Comparison of ENCODE assay signal across 33 cellular contexts in the genomic region with DNA sequence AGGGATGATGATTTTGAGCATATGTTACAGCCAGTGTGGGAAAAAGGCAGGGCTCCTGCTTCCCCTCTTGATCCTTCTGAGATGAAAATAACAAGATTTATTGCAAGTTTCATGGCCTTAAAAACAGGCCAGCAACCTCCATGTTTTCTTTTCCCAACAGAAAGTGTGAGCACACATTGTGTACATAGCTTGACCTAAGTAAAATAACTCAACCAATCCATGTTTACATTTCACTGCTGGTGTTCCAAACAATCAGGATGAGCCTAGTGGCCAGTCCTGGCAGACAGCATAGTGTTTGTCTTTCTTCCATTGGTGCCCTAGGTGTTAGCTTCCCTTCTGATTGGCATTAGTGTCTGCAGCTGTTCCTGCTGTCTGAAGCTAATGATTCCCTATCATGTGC.
DNase-seq lines count a peak whose midpoint lies in the region; ATAC-seq, FAIRE-seq and TF ChIP-seq lines count a peak whose summit lies in the region.
"Had no signal": no experiment of that assay in that cellular context is flagged by ENCODE, and none has a peak within 500 bp of the region (broad histone marks: within the 10 kb centered on the region; RNA-seq: fewer than 3 reads in every experiment).

No MANE protein-coding gene starts in this region.

- FAIRE-seq in H54 (lab: Jason Lieb, UNC): no peak
- FAIRE-seq: frontal cortex had no signal

- ATAC-seq in left colon: peak; percentile 53
- ATAC-seq: activated T-cell treated with anti-CD3 and anti-CD28 coated beads, Interleukin-2, amount 50 U/mL, for 72 hours; effector memory CD8-positive, alpha-beta T cell; left lobe of liver; WTC11 had no signal

- intact Hi-C loops in left colon (cut with DNase I, micrococcal nuclease): no loop called here

- DNase-seq in NCI-H1417 (lab: John Stamatoyannopoulos, UW) (peak in 2 of 3 experiments; percentile 21 to 66), NCI-H1417 treated with DMSO at 0.1 percent for 48 hours (lab: John Stamatoyannopoulos, UW) (no peak), SHP77 treated with DMSO at 0.1 percent for 48 hours (lab: John Stamatoyannopoulos, UW) (peak; percentile 33), left colon (no peak), skeletal muscle cell (ENCODE audit: low read depth) (peak; percentile 45), anterior cingulate cortex (lab: John Stamatoyannopoulos, UW) (no peak), H54 (ENCODE audit: insufficient read length, low spot score) (no peak)
- DNase-seq in activated effector memory CD4-positive, alpha-beta T cell treated with Interleukin-2 at 50 U/mL for 16 hours: no peak
- DNase-seq: 8988T; activated CD4-positive, alpha-beta T cell treated with anti-CD3 and anti-CD28 coated beads, Interleukin-2, amount 50 U/mL, for 1 hour; activated T-cell treated with anti-CD3 and anti-CD28 coated beads, Interleukin-2, amount 50 U/mL, for 72 hours; amygdala; CD4-positive, alpha-beta T cell; DMS 273 treated with DMSO at 0.1 percent for 48 hours; effector memory CD8-positive, alpha-beta T cell; immature natural killer cell; KBM-7; MM.1S; naive B cell; NCI-H1436; NCI-H446 treated with DMSO at 0.1 percent for 48 hours; nucleus accumbens; Peyer's patch; stimulated activated CD4-positive, alpha-beta T cell treated with anti-CD3 and anti-CD28 coated beads, Interleukin-2, amount 100 ng/mL, for 24 hours; stomach; thyroid gland had no signal

- H3K4me3 ChIP-seq in skeletal muscle cell (ENCODE audit: low read depth, low read length): no peak overlapping the region
- H3K4me3 ChIP-seq: coronary artery, hepatocyte, Peyer's patch, smooth muscle cell, stomach, thyroid gland, vagina had no signal

- no peak for TF ChIP-seq POLR2A in H54 (IDR thresholded peaks at IDR 0.05; ENCODE audit: low read depth, low read length)

Comparison
In these comparisons a context has a peak if more than half of its experiments do, and no peak if none do; other contexts are left out.
1. DNase-seq: peak in NCI-H1417 (2 of 3), SHP77 treated with DMSO at 0.1 percent for 48 hours (single experiment) and skeletal muscle cell (single experiment); none in NCI-H1417 treated with DMSO at 0.1 percent for 48 hours (single experiment), left colon (0 of 2), anterior cingulate cortex (0 of 58), activated effector memory CD4-positive, alpha-beta T cell treated with Interleukin-2 at 50 U/mL for 16 hours (single experiment) and H54 (single experiment).